Comparison of ENCODE assay signal across 34 cellular contexts in the genomic region with DNA sequence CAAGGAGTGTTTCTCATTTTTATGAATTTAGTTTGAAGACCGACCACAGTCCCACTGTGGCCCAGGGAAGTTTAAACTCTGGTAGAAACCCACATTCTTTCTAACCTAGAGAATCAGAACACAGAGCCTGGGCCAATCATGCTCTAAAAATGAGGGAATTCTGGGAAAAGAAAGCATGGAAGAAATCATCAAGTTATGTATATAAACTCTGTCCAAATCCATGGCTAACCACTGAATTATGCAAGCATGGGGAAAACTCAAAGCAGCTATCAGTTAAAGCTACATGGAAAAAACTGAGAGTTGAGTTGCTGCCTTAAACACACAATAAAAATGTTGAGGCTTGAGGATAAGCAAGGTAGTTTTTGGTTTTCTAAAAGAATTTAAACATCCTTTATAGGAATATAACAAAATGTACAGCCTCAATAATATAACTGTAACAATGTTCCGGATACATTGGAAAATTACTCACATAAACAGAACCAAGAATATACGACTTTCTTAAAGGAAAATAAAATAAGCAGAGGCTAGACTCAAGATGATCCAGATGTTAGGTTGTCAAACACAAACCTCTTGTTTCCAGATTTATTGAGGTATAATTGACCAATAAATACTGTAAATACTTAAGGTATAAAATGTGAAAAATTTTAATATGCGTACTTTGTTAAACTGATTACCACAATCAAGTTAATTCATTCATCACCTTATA.
A peak's percentile ranks its signal among the peaks of the same experiment; 100 is the strongest.
DNase-seq lines count a peak whose midpoint lies in the region; ATAC-seq, FAIRE-seq and TF ChIP-seq lines count a peak whose summit lies in the region.
"Had no signal": no experiment of that assay in that cellular context is flagged by ENCODE, and none has a peak within 500 bp of the region (broad histone marks: within the 10 kb centered on the region; RNA-seq: fewer than 3 reads in every experiment).

No MANE protein-coding gene starts in this region.

- in situ Hi-C loops in GM23248 (cut with MboI), result no loop called here

- POLR2A ChIA-PET in activated CD8-positive, alpha-beta T cell treated with anti-CD3 and anti-CD28 coated beads for 36 hours (lab: Charles Lee), result no interaction called here

- ATAC-seq in HG02588 (IDR thresholded peaks at IDR 0.05; ENCODE audit: unreplicated experiment) (no peak), Right ventricle myocardium superior (ENCODE audit: poor library complexity) (no peak)
- no peak for ATAC-seq in activated CD8-positive, alpha-beta T cell treated with anti-CD3 and anti-CD28 coated beads for 36 hours
- ATAC-seq: left lobe of liver had no signal

- no peaks in the 10 kb centered on the region for H4K20me1 ChIP-seq in GM23248 (ENCODE audit: insufficient read depth)
- no peaks in the 10 kb centered on the region for H4K20me1 ChIP-seq in astrocyte (ENCODE audit: insufficient read depth, low read length)

- H3K27me3 Mint-ChIP-seq in astrocyte (ENCODE audit: low read depth, unreplicated experiment), result no peaks in the 10 kb centered on the region
- no peaks in the 10 kb centered on the region for H3K27me3 Mint-ChIP-seq in activated CD8-positive, alpha-beta T cell treated with anti-CD3 and anti-CD28 coated beads for 36 hours
- H3K27me3 Mint-ChIP-seq: activated CD4-positive, alpha-beta T cell treated with anti-CD3 and anti-CD28 coated beads, Interleukin-2, amount 10 ng/mL, durations not matched to agents 24 days and 14 days had no signal

- 86 to 87% methylated on average over 4 of the region's 4 CpGs for WGBS in GM23248 (ENCODE audit: low coverage in 1 of 2, low lambda C conversion rate in 2 of 2, missing lambda C conversion rate in 2 of 2), 2 experiments

- no peaks in the 10 kb centered on the region for H3K36me3 Mint-ChIP-seq in astrocyte (ENCODE audit: low read depth, unreplicated experiment)
- no peaks in the 10 kb centered on the region for H3K36me3 Mint-ChIP-seq in activated CD8-positive, alpha-beta T cell treated with anti-CD3 and anti-CD28 coated beads for 36 hours (ENCODE audit: low read depth)
- H3K36me3 Mint-ChIP-seq: immature natural killer cell had no signal

- H3K4me3 ChIP-seq in ACC112 (ENCODE audit: low read depth, low read length), result no peak overlapping the region
- H3K4me3 ChIP-seq in GM23248, result no peak overlapping the region
- H3K4me3 ChIP-seq in astrocyte (ENCODE audit: insufficient read depth, low read depth, low read length), result no peak overlapping the region
- H3K4me3 ChIP-seq in fibroblast of villous mesenchyme (ENCODE audit: low read depth, low read length), result no peak overlapping the region
- H3K4me3 ChIP-seq: breast epithelium, skin epidermis, stomach, transverse colon had no signal

- intact Hi-C loops in Right ventricle myocardium superior (cut with DNase I), result no loop called here
- intact Hi-C loops in activated CD8-positive, alpha-beta T cell treated with anti-CD3 and anti-CD28 coated beads for 36 hours (cut with micrococcal nuclease), result no loop called here

- H3K4me3 Mint-ChIP-seq in astrocyte (ENCODE audit: unreplicated experiment), result no peak overlapping the region
- no peak overlapping the region for H3K4me3 Mint-ChIP-seq in activated CD8-positive, alpha-beta T cell treated with anti-CD3 and anti-CD28 coated beads for 36 hours
- H3K4me3 Mint-ChIP-seq: activated CD4-positive, alpha-beta T cell treated with anti-CD3 and anti-CD28 coated beads, Interleukin-2, amount 10 ng/mL, durations not matched to agents 24 days and 14 days; activated naive CD4-positive, alpha-beta T cell treated with anti-CD3 and anti-CD28 coated beads for 36 hours; immature natural killer cell had no signal

- H3K4me2 ChIP-seq in GM23248 (ENCODE audit: unreplicated experiment) (no peak overlapping the region), astrocyte (ENCODE audit: low read length) (no peak overlapping the region)

- no peaks in the 10 kb centered on the region for H3K79me2 ChIP-seq in ACC112 (ENCODE audit: control insufficient read depth, insufficient read depth, low read length, unreplicated experiment)
- H3K79me2 ChIP-seq in GM23248 (ENCODE audit: insufficient read depth), result no peaks in the 10 kb centered on the region
- H3K79me2 ChIP-seq in astrocyte (ENCODE audit: insufficient read depth, low read length), result no peaks in the 10 kb centered on the region

- CTCF ChIA-PET in activated CD8-positive, alpha-beta T cell treated with anti-CD3 and anti-CD28 coated beads for 36 hours (lab: Charles Lee), result no interaction called here

- peaks cover 6% of the 10 kb centered on the region; the same call in 1 of the 2 replicates for H3F3A ChIP-seq in GM23248 (ENCODE audit: insufficient read depth)

- H2AFZ ChIP-seq in ACC112 (ENCODE audit: low read length, unreplicated experiment) (peak overlapping the region; percentile 19), GM23248 (peak overlapping the region; percentile 58), astrocyte (ENCODE audit: low read depth, low read length) (no peak overlapping the region)

- H3K9me3 Mint-ChIP-seq in astrocyte (ENCODE audit: unreplicated experiment), result no peaks in the 10 kb centered on the region
- H3K9me3 Mint-ChIP-seq in activated CD8-positive, alpha-beta T cell treated with anti-CD3 and anti-CD28 coated beads for 36 hours, result no peaks in the 10 kb centered on the region
- H3K9me3 Mint-ChIP-seq: activated CD4-positive, alpha-beta T cell treated with anti-CD3 and anti-CD28 coated beads, Interleukin-2, amount 10 ng/mL, durations not matched to agents 24 days and 14 days; activated naive CD4-positive, alpha-beta T cell treated with anti-CD3 and anti-CD28 coated beads for 36 hours had no signal

- no peaks in the 10 kb centered on the region for H3K9me3 ChIP-seq in GM23248 (ENCODE audit: low read depth)
- H3K9me3 ChIP-seq in astrocyte (ENCODE audit: insufficient read depth, low read depth, low read length), result no peaks in the 10 kb centered on the region
- H3K9me3 ChIP-seq: breast epithelium, stomach, transverse colon had no signal

- no peaks in the 10 kb centered on the region for H3K4me1 ChIP-seq in ACC112 (ENCODE audit: control insufficient read depth, insufficient read depth, low read length, unreplicated experiment)
- H3K4me1 ChIP-seq in GM23248 (ENCODE audit: insufficient read depth), result peaks cover 6% of the 10 kb centered on the region; the same call in 1 of the 2 replicates
- no peaks in the 10 kb centered on the region for H3K4me1 ChIP-seq in astrocyte (ENCODE audit: insufficient read depth, low read length)
- H3K4me1 ChIP-seq: breast epithelium had no signal

- H3K27me3 ChIP-seq in ACC112 (ENCODE audit: insufficient read depth, low read length), result no peaks in the 10 kb centered on the region
- H3K27me3 ChIP-seq in GM23248 (replicated peaks; ENCODE audit: insufficient read depth), result no peaks in the 10 kb centered on the region
- no peaks in the 10 kb centered on the region for H3K27me3 ChIP-seq in astrocyte (ENCODE audit: insufficient read depth, low read length)
- H3K27me3 ChIP-seq: breast epithelium, stomach, transverse colon had no signal

- H3K36me3 ChIP-seq in ACC112 (ENCODE audit: insufficient read depth, low read length) (no peaks in the 10 kb centered on the region), GM23248 (ENCODE audit: low read depth) (no peaks in the 10 kb centered on the region), astrocyte (ENCODE audit: insufficient read depth, low read length) (no peaks in the 10 kb centered on the region)
- H3K36me3 ChIP-seq: breast epithelium, stomach, transverse colon had no signal

- H3K9me2 ChIP-seq in GM23248 (ENCODE audit: insufficient read depth), result no peaks in the 10 kb centered on the region

- no peak overlapping the region for H3K27ac Mint-ChIP-seq in astrocyte (ENCODE audit: unreplicated experiment)
- H3K27ac Mint-ChIP-seq in activated CD8-positive, alpha-beta T cell treated with anti-CD3 and anti-CD28 coated beads for 36 hours, result no peak overlapping the region
- H3K27ac Mint-ChIP-seq: activated CD4-positive, alpha-beta T cell treated with anti-CD3 and anti-CD28 coated beads, Interleukin-2, amount 10 ng/mL, durations not matched to agents 24 days and 14 days; activated naive CD4-positive, alpha-beta T cell treated with anti-CD3 and anti-CD28 coated beads for 36 hours; immature natural killer cell had no signal

- peaks cover 2% of the 10 kb centered on the region for H3K4me1 Mint-ChIP-seq in astrocyte (ENCODE audit: low read depth, unreplicated experiment)
- no peaks in the 10 kb centered on the region for H3K4me1 Mint-ChIP-seq in activated CD8-positive, alpha-beta T cell treated with anti-CD3 and anti-CD28 coated beads for 36 hours (ENCODE audit: low read depth)
- H3K4me1 Mint-ChIP-seq: activated CD4-positive, alpha-beta T cell treated with anti-CD3 and anti-CD28 coated beads, Interleukin-2, amount 10 ng/mL, durations not matched to agents 24 days and 14 days; immature natural killer cell had no signal

- FAIRE-seq in astrocyte (lab: Jason Lieb, UNC), result no peak
- FAIRE-seq: A204.1, colon, G401.6, GM19239 had no signal

- H3K27ac ChIP-seq in ACC112 (ENCODE audit: low read depth, low read length) (no peak overlapping the region), GM23248 (no peak overlapping the region), astrocyte (ENCODE audit: low read depth, low read length) (no peak overlapping the region)
- H3K27ac ChIP-seq: breast epithelium, HL-60, skin epidermis, stomach, transverse colon had no signal

- DNase-seq in GM23248, result peak; percentile 9
- peak; percentile 12 for DNase-seq in astrocyte (ENCODE audit: low read depth)
- DNase-seq in fibroblast of villous mesenchyme (ENCODE audit: low read depth), result peak; percentile 92
- DNase-seq in nucleus accumbens (lab: John Stamatoyannopoulos, UW), result no peak
- DNase-seq in Right ventricle myocardium superior, result no peak
- DNase-seq in activated CD8-positive, alpha-beta T cell treated with anti-CD3 and anti-CD28 coated beads for 36 hours, result no peak
- DNase-seq: activated CD4-positive, alpha-beta T cell treated with anti-CD3 and anti-CD28 coated beads, Interleukin-2, amount 10 ng/mL, durations not matched to agents 24 days and 14 days; activated naive CD4-positive, alpha-beta T cell treated with anti-CD3 and anti-CD28 coated beads for 36 hours; activated T-cell treated with anti-CD3 and anti-CD28 coated beads, Interleukin-2, amount 50 U/mL, for 48 hours; amniotic stem cell; DMS53; effector CD8-positive, alpha-beta T cell; hypothalamus; immature natural killer cell; Karpas-422; mesendoderm; NCI-H1436 treated with DMSO at 0.1 percent for 48 hours; NCI-H2107; occipital lobe; SHP77; stimulated activated CD4-positive, alpha-beta T cell treated with anti-CD3 and anti-CD28 coated beads, Interleukin-1b, Interleukin-23, amount 100 ng/mL, for 48 hours; stomach; T1000; transverse colon had no signal

- TF ChIP-seq CTCF in astrocyte (IDR thresholded peaks at IDR 0.05; ENCODE audit: insufficient read depth, low read depth, low read length), result no peak
- no peak for TF ChIP-seq CTCF in fibroblast of villous mesenchyme (IDR thresholded peaks at IDR 0.05; ENCODE audit: insufficient read depth, low read depth, low read length)
- no peak for TF ChIP-seq CTCF in activated CD8-positive, alpha-beta T cell treated with anti-CD3 and anti-CD28 coated beads for 36 hours (IDR thresholded peaks at IDR 0.05)

- H3K9ac ChIP-seq in GM23248, result no peak overlapping the region
- H3K9ac ChIP-seq in astrocyte (ENCODE audit: low read length), result no peak overlapping the region

Comparison
In these comparisons a context has a peak if more than half of its experiments do, and no peak if none do; other contexts are left out.
1. DNase-seq: peak in GM23248 (single experiment), astrocyte (single experiment) and fibroblast of villous mesenchyme (single experiment); none in nucleus accumbens (0 of 56), Right ventricle myocardium superior (single experiment) and activated CD8-positive, alpha-beta T cell treated with anti-CD3 and anti-CD28 coated beads for 36 hours (single experiment).